ENCODE assay signal across 8 cellular contexts in genomic region chr6:41288025-41288777, GRCh38. TPM values are rescaled to one million over a fixed set of nuclear protein-coding genes. Genes with fewer than 3 reads are reported as not detected.
A peak's percentile ranks its signal among the peaks of the same experiment; 100 is the strongest.
DNase-seq lines count a peak whose midpoint lies in the region; ATAC-seq lines count a peak whose summit lies in the region.
"Had no signal": no experiment of that assay in that cellular context is flagged by ENCODE, and none has a peak within 500 bp of the region (broad histone marks: within the 10 kb centered on the region; RNA-seq: fewer than 3 reads in every experiment).

No MANE protein-coding gene starts in this region.

- H3K27me3 Mint-ChIP-seq in activated naive CD8-positive, alpha-beta T cell treated with anti-CD3 and anti-CD28 coated beads for 36 hours = no peaks in the 10 kb centered on the region
- peaks cover 29% of the 10 kb centered on the region for H3K27me3 Mint-ChIP-seq in activated CD8-positive, alpha-beta memory T cell treated with anti-CD3 and anti-CD28 coated beads, Interleukin-2, amount 10 ng/mL, durations not matched to agents 7 days and 5 days

- CTCF ChIA-PET in activated CD8-positive, alpha-beta memory T cell treated with anti-CD3 and anti-CD28 coated beads, Interleukin-2, amount 10 ng/mL, durations not matched to agents 7 days and 5 days (lab: Charles Lee) = interaction anchor here (1.2 kb wide), 1 partner anchor 10 kb away, joined by 3 read pairs; no protein-coding TSS in a partner anchor

- peaks cover 12% of the 10 kb centered on the region for H3K4me1 Mint-ChIP-seq in activated naive CD8-positive, alpha-beta T cell treated with anti-CD3 and anti-CD28 coated beads for 36 hours
- peaks cover 13% of the 10 kb centered on the region for H3K4me1 Mint-ChIP-seq in stimulated activated effector memory CD8-positive, alpha-beta T cell treated with anti-CD3 and anti-CD28 coated beads, Interleukin-12 subunit alpha, Interleukin-12 subunit beta, amount 100 ng/mL, for 72 hours
- peaks cover 3% of the 10 kb centered on the region for H3K4me1 Mint-ChIP-seq in activated CD8-positive, alpha-beta memory T cell treated with anti-CD3 and anti-CD28 coated beads, Interleukin-2, amount 10 ng/mL, durations not matched to agents 7 days and 5 days

- ATAC-seq in GM18868 (IDR thresholded peaks at IDR 0.05; ENCODE audit: unreplicated experiment) (peak; percentile 80), GM21423 (IDR thresholded peaks at IDR 0.05; ENCODE audit: unreplicated experiment) (no peak)
- ATAC-seq in stimulated activated effector memory CD8-positive, alpha-beta T cell treated with anti-CD3 and anti-CD28 coated beads, Interleukin-12 subunit alpha, Interleukin-12 subunit beta, amount 100 ng/mL, for 72 hours = peak; percentile 81
- ATAC-seq in activated CD8-positive, alpha-beta memory T cell treated with anti-CD3 and anti-CD28 coated beads, Interleukin-2, amount 10 ng/mL, durations not matched to agents 7 days and 5 days = no peak

- H3K36me3 Mint-ChIP-seq in activated naive CD8-positive, alpha-beta T cell treated with anti-CD3 and anti-CD28 coated beads for 36 hours = no peaks in the 10 kb centered on the region
- no peaks in the 10 kb centered on the region for H3K36me3 Mint-ChIP-seq in stimulated activated effector memory CD8-positive, alpha-beta T cell treated with anti-CD3 and anti-CD28 coated beads, Interleukin-12 subunit alpha, Interleukin-12 subunit beta, amount 100 ng/mL, for 72 hours
- no peaks in the 10 kb centered on the region for H3K36me3 Mint-ChIP-seq in activated CD8-positive, alpha-beta memory T cell treated with anti-CD3 and anti-CD28 coated beads, Interleukin-2, amount 10 ng/mL, durations not matched to agents 7 days and 5 days

- no peak overlapping the region for H3K4me3 Mint-ChIP-seq in activated naive CD8-positive, alpha-beta T cell treated with anti-CD3 and anti-CD28 coated beads for 36 hours
- H3K4me3 Mint-ChIP-seq in stimulated activated effector memory CD8-positive, alpha-beta T cell treated with anti-CD3 and anti-CD28 coated beads, Interleukin-12 subunit alpha, Interleukin-12 subunit beta, amount 100 ng/mL, for 72 hours = no peak overlapping the region
- no peak overlapping the region for H3K4me3 Mint-ChIP-seq in activated CD8-positive, alpha-beta memory T cell treated with anti-CD3 and anti-CD28 coated beads, Interleukin-2, amount 10 ng/mL, durations not matched to agents 7 days and 5 days

- peak overlapping the region; percentile 47 for H3K27ac Mint-ChIP-seq in activated naive CD8-positive, alpha-beta T cell treated with anti-CD3 and anti-CD28 coated beads for 36 hours
- peak overlapping the region; percentile 65 for H3K27ac Mint-ChIP-seq in stimulated activated effector memory CD8-positive, alpha-beta T cell treated with anti-CD3 and anti-CD28 coated beads, Interleukin-12 subunit alpha, Interleukin-12 subunit beta, amount 100 ng/mL, for 72 hours
- H3K27ac Mint-ChIP-seq in activated CD8-positive, alpha-beta memory T cell treated with anti-CD3 and anti-CD28 coated beads, Interleukin-2, amount 10 ng/mL, durations not matched to agents 7 days and 5 days = no peak overlapping the region

- H3K9me3 Mint-ChIP-seq in activated naive CD8-positive, alpha-beta T cell treated with anti-CD3 and anti-CD28 coated beads for 36 hours = no peaks in the 10 kb centered on the region
- no peaks in the 10 kb centered on the region for H3K9me3 Mint-ChIP-seq in stimulated activated effector memory CD8-positive, alpha-beta T cell treated with anti-CD3 and anti-CD28 coated beads, Interleukin-12 subunit alpha, Interleukin-12 subunit beta, amount 100 ng/mL, for 72 hours
- H3K9me3 Mint-ChIP-seq in activated CD8-positive, alpha-beta memory T cell treated with anti-CD3 and anti-CD28 coated beads, Interleukin-2, amount 10 ng/mL, durations not matched to agents 7 days and 5 days (ENCODE audit: low read depth) = no peaks in the 10 kb centered on the region

- DNase-seq in NCI-H1092 (lab: John Stamatoyannopoulos, UW) = peak; percentile 83
- no peak for DNase-seq in activated naive CD8-positive, alpha-beta T cell treated with anti-CD3 and anti-CD28 coated beads for 36 hours
- peak in 1 of 2 donors; percentile 44 for DNase-seq in stimulated activated effector memory CD8-positive, alpha-beta T cell treated with anti-CD3 and anti-CD28 coated beads, Interleukin-12 subunit alpha, Interleukin-12 subunit beta, amount 100 ng/mL, for 72 hours (ENCODE audit: low spot score in 2 of 2)
- DNase-seq in activated CD8-positive, alpha-beta memory T cell treated with anti-CD3 and anti-CD28 coated beads, Interleukin-2, amount 10 ng/mL, durations not matched to agents 7 days and 5 days = no peak
- DNase-seq in SIG-M5 (lab: John Stamatoyannopoulos, UW) = no peak
- DNase-seq: left cardiac atrium had no signal

RNA-seq across cellular contexts. Expression of gene TREM1, which starts 1.7 kb away (rescaled TPM):
- total RNA-seq in activated naive CD8-positive, alpha-beta T cell treated with anti-CD3 and anti-CD28 coated beads for 36 hours = under 1 TPM in 1 of 2 experiments, not detected in 1; 0.30 TPM
- not detected for total RNA-seq in activated CD8-positive, alpha-beta memory T cell treated with anti-CD3 and anti-CD28 coated beads, Interleukin-2, amount 10 ng/mL, durations not matched to agents 7 days and 5 days

RNA-seq across cellular contexts. Expression of gene NCR2, which starts 47.2 kb away (rescaled TPM):
- under 1 TPM; 0.31 to 0.44 TPM for total RNA-seq in activated naive CD8-positive, alpha-beta T cell treated with anti-CD3 and anti-CD28 coated beads for 36 hours
- 1 to 10 TPM in 1 of 2 experiments, under 1 TPM in 1; 0.64 to 1.4 TPM for total RNA-seq in activated CD8-positive, alpha-beta memory T cell treated with anti-CD3 and anti-CD28 coated beads, Interleukin-2, amount 10 ng/mL, durations not matched to agents 7 days and 5 days
- total RNA-seq: left cardiac atrium had no signal

Comparison
In these comparisons a context has a peak if more than half of its experiments do, and no peak if none do; other contexts are left out.
1. ATAC-seq: peak in GM18868 (single experiment) and stimulated activated effector memory CD8-positive, alpha-beta T cell treated with anti-CD3 and anti-CD28 coated beads, Interleukin-12 subunit alpha, Interleukin-12 subunit beta, amount 100 ng/mL, for 72 hours (single experiment); none in GM21423 (single experiment) and activated CD8-positive, alpha-beta memory T cell treated with anti-CD3 and anti-CD28 coated beads, Interleukin-2, amount 10 ng/mL, durations not matched to agents 7 days and 5 days (single experiment).